9 cellular contexts compared by ENCODE assay signal in the genomic region with DNA sequence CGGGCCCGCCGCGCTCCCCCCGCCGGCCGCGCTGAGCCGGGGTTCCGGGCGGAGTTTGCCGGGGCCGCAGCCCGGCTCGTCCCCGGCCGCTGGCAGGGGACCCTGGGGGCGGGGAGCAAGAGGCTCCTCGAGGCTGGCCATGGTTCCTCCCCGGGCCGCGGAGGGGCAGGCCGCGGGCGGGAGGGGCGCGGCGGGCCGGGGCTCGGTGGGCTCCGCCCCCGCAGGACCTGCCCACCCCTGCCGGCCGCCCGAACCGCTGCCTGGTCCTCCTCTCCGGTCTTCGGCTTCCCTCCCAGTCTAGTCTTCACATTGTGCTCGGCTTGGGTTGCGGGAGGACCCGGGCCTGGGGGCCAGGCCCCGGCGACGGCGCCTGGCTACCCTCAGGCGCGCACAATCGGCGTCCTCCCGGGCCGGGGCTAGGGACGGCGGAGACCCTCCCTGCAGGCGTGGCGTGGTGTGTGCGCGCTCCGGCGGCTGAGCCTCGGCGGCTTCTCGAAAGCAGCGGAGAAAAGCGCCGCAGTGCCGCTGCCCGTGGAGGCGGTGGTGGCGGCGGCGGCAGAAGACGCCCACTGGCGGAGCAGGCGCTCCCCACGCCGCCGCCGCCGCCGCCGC. TPM values are rescaled to one million over a fixed set of nuclear protein-coding genes. Genes with fewer than 3 reads are reported as not detected.
DNase-seq lines count a peak whose midpoint lies in the region; ATAC-seq and TF ChIP-seq lines count a peak whose summit lies in the region.
"Had no signal": no experiment of that assay in that cellular context is flagged by ENCODE, and none has a peak within 500 bp of the region (broad histone marks: within the 10 kb centered on the region; RNA-seq: fewer than 3 reads in every experiment).

PDE10A (minus strand) TSS at position 571 of the 612 bp plus-strand sequence; CDS start at position 141, 430 bp downstream.

- H3K27ac Mint-ChIP-seq in activated CD8-positive, alpha-beta memory T cell treated with anti-CD3 and anti-CD28 coated beads, Interleukin-2, amount 10 ng/mL, durations not matched to agents 7 days and 5 days, result peak within 1 kb of the TSS; percentile 11

- no peak within 1 kb of the TSS for H3K4me3 Mint-ChIP-seq in activated CD8-positive, alpha-beta memory T cell treated with anti-CD3 and anti-CD28 coated beads, Interleukin-2, amount 10 ng/mL, durations not matched to agents 7 days and 5 days

- intact Hi-C loops in stomach (cut with DNase I; ENCODE audit: low total_unique reads), result no loop called here

- peaks cover 29 to 49% (median 40%) of the 10 kb centered on the region in 4 donors for H3K4me1 ChIP-seq in stomach

- no peaks in the 10 kb centered on the region for H3K9me3 Mint-ChIP-seq in activated CD8-positive, alpha-beta memory T cell treated with anti-CD3 and anti-CD28 coated beads, Interleukin-2, amount 10 ng/mL, durations not matched to agents 7 days and 5 days (ENCODE audit: low read depth)

- H3K9me3 ChIP-seq in stomach, result no peaks in the 10 kb centered on the region

- peaks cover 5% of the 10 kb centered on the region for H3K36me3 Mint-ChIP-seq in activated CD8-positive, alpha-beta memory T cell treated with anti-CD3 and anti-CD28 coated beads, Interleukin-2, amount 10 ng/mL, durations not matched to agents 7 days and 5 days

- 0 to 2% (median 1%) methylated on average over 34 to 81 of the region's 81 CpGs for WGBS in stomach, 5 donors

- no peak for ATAC-seq in activated CD8-positive, alpha-beta memory T cell treated with anti-CD3 and anti-CD28 coated beads, Interleukin-2, amount 10 ng/mL, durations not matched to agents 7 days and 5 days

- no peak for DNase-seq in activated CD8-positive, alpha-beta memory T cell treated with anti-CD3 and anti-CD28 coated beads, Interleukin-2, amount 10 ng/mL, durations not matched to agents 7 days and 5 days
- no peak for DNase-seq in activated CD8-positive, alpha-beta memory T cell treated with anti-CD3 and anti-CD28 coated beads, Interleukin-2, amount 50 U/mL, for 4 hours
- DNase-seq in brain microvascular endothelial cell (peak; percentile 44), kidney glomerular epithelial cell (lab: John Stamatoyannopoulos, UW) (peak; percentile 72), stomach (peak; percentile 39), cortex of kidney (lab: John Stamatoyannopoulos, UW) (no peak), NCI-H526 treated with DMSO at 0.1 percent for 48 hours (lab: John Stamatoyannopoulos, UW) (no peak), Kasumi-1 (lab: John Stamatoyannopoulos, UW) (no peak)

- H3K4me1 Mint-ChIP-seq in activated CD8-positive, alpha-beta memory T cell treated with anti-CD3 and anti-CD28 coated beads, Interleukin-2, amount 10 ng/mL, durations not matched to agents 7 days and 5 days, result peaks cover 3% of the 10 kb centered on the region

- CTCF ChIA-PET in activated CD8-positive, alpha-beta memory T cell treated with anti-CD3 and anti-CD28 coated beads, Interleukin-2, amount 10 ng/mL, durations not matched to agents 7 days and 5 days (lab: Charles Lee), result no interaction called here

- H3K36me3 ChIP-seq in brain microvascular endothelial cell (replicated peaks) (no peaks in the 10 kb centered on the region), stomach (no peaks in the 10 kb centered on the region)

- H3K4me3 ChIP-seq in brain microvascular endothelial cell (ENCODE audit: low read depth, low read length) (peak within 1 kb of the TSS; percentile 58), stomach (peak within 1 kb of the TSS; percentile 57 to 82 (median 66))

- TF ChIP-seq CTCF in brain microvascular endothelial cell (IDR thresholded peaks at IDR 0.05; ENCODE audit: low read depth, low read length, missing control alignments), result no peak
- TF ChIP-seq CTCF in stomach (IDR thresholded peaks at IDR 0.05), result no peak

- H3K27me3 ChIP-seq in brain microvascular endothelial cell (replicated peaks), result peaks cover 7% of the 10 kb centered on the region
- H3K27me3 ChIP-seq in stomach, result peaks cover 26 to 88% (median 58%) of the 10 kb centered on the region in 3 donors

- H3K27ac ChIP-seq in brain microvascular endothelial cell (peak within 1 kb of the TSS; percentile 47), stomach (peak within 1 kb of the TSS; percentile 15 to 81 (median 62))
- H3K27ac ChIP-seq: VCaP had no signal

- no peak for TF ChIP-seq POLR2A in stomach (IDR thresholded peaks at IDR 0.05)

- no peak for TF ChIP-seq EP300 in stomach (IDR thresholded peaks at IDR 0.05)

- H3K27me3 Mint-ChIP-seq in activated CD8-positive, alpha-beta memory T cell treated with anti-CD3 and anti-CD28 coated beads, Interleukin-2, amount 10 ng/mL, durations not matched to agents 7 days and 5 days, result peaks cover 62% of the 10 kb centered on the region

- in situ Hi-C loops in brain microvascular endothelial cell (cut with HindIII; ENCODE audit: low pct_ligation_motif_present, low sequenced_read_pairs), result no loop called here

RNA-seq across cellular contexts. Expression of gene PDE10A, which starts in this region (rescaled TPM):
- not detected for total RNA-seq in activated CD8-positive, alpha-beta memory T cell treated with anti-CD3 and anti-CD28 coated beads, Interleukin-2, amount 10 ng/mL, durations not matched to agents 7 days and 5 days
- 10 to 100 TPM in 2 of 5 donors, 1 to 10 TPM in 2, not detected in 1; 3.5 to 58.2 (median 13.9) TPM for total RNA-seq in stomach
- polyA plus RNA-seq in stomach, result 1 to 10 TPM in 2 of 3 donors, under 1 TPM in 1; 0.78 to 4.6 (median 2.7) TPM

Comparison
In these comparisons a context has a peak if more than half of its experiments do, and no peak if none do; other contexts are left out.
1. DNase-seq: peak in brain microvascular endothelial cell (single experiment), kidney glomerular epithelial cell (single experiment) and stomach (single experiment); none in activated CD8-positive, alpha-beta memory T cell treated with anti-CD3 and anti-CD28 coated beads, Interleukin-2, amount 10 ng/mL, durations not matched to agents 7 days and 5 days (single experiment), activated CD8-positive, alpha-beta memory T cell treated with anti-CD3 and anti-CD28 coated beads, Interleukin-2, amount 50 U/mL, for 4 hours (single experiment), cortex of kidney (single experiment), NCI-H526 treated with DMSO at 0.1 percent for 48 hours (single experiment) and Kasumi-1 (0 of 2).